ENCODE assay signal across 8 cellular contexts in the genomic region with DNA sequence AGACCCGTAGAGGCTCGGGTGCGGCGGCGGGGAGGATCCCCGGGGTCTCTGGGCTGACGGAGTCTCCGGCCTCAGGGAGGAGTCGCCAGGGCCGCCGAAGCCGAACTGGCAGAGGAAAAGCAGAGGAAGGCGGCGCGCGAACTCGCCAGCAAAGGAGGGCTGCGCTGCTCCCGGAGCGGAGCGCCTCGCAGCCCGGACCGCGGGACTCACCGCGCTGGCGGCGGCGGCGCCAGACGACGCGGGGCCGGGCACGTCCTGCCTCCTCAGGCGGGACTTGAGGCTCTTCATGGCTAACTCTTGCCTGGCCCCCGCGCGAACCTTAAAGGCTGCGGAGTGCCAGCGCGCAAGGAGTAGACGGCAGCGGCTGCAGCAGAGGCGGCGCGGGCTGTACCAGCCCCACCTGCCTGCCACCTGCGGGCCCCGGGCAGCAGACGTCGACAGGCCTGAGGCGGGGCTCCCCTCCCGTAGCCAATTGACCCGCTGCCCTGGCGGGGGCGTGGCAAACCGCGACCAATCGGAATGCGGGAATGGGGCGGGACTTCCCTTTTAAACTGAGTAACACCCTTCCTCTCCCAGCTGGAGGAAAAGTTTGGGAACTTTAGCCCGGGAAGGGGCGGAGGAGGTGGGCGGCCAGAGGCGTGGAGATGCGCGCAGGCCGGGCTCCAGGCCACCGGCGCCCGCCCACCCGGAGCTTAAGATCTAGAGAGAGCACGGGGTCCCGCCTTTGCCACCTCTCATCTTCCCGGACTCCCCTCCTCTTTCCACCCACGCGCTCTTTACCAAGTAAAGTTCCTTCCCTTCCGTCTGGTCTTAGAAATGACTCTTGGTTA. TPM values are rescaled to one million over a fixed set of nuclear protein-coding genes. Genes with fewer than 3 reads are reported as not detected.
DNase-seq lines count a peak whose midpoint lies in the region; ATAC-seq and TF ChIP-seq lines count a peak whose summit lies in the region.

Gene UACA, minus strand, starts transcription at position 439 of the 830 bp plus-strand sequence. Its CDS starts 151 bp downstream, at position 288.

- peak within 1 kb of the TSS; percentile 70 for H3K9ac ChIP-seq in iPS-15b (ENCODE audit: low read depth, low read length)

- TF ChIP-seq EP300 in sigmoid colon (IDR thresholded peaks at IDR 0.05), result no peak

- WGBS in sigmoid colon, 2 donors, result 1% methylated on average over 79 of the region's 79 CpGs

- no peaks in the 10 kb centered on the region for H3K9me3 ChIP-seq in WERI-Rb-1 (ENCODE audit: severe bottlenecking)
- no peaks in the 10 kb centered on the region for H3K9me3 ChIP-seq in breast epithelium
- no peaks in the 10 kb centered on the region for H3K9me3 ChIP-seq in iPS-15b (ENCODE audit: control insufficient read depth, insufficient read depth, low read length)
- H3K9me3 ChIP-seq in sigmoid colon, result no peaks in the 10 kb centered on the region

- peak; percentile 93 for DNase-seq in GM13977 (ENCODE audit: low spot score)
- peak; percentile 53 for DNase-seq in NCI-H2081 treated with DMSO at 0.1 percent for 48 hours (lab: John Stamatoyannopoulos, UW)
- DNase-seq in WERI-Rb-1, result peak; percentile 97
- DNase-seq in breast epithelium (ENCODE audit: low spot score in 2 of 2), result peak; percentile 97 to 98
- DNase-seq in sigmoid colon, result peak; percentile 98
- no peak for DNase-seq in GF-D8 (lab: John Stamatoyannopoulos, UW)

- peak; percentile 93 for ATAC-seq in HG02981 (IDR thresholded peaks at IDR 0.05; ENCODE audit: unreplicated experiment)

- H3K27ac ChIP-seq in WERI-Rb-1 (peak within 1 kb of the TSS; percentile 55), breast epithelium (peak within 1 kb of the TSS; percentile 97 to 98), sigmoid colon (peak within 1 kb of the TSS; percentile 89 to 95 (median 92))

- H3K36me3 ChIP-seq in WERI-Rb-1 (no peaks in the 10 kb centered on the region; the same call in 1 of the 2 replicates), breast epithelium (no peaks in the 10 kb centered on the region), iPS-15b (ENCODE audit: control insufficient read depth, insufficient read depth, low read length) (no peaks in the 10 kb centered on the region), sigmoid colon (no peaks in the 10 kb centered on the region)

- H3K27me3 ChIP-seq in WERI-Rb-1 (ENCODE audit: insufficient read depth, low read depth, severe bottlenecking) (no peaks in the 10 kb centered on the region), breast epithelium (no peaks in the 10 kb centered on the region), iPS-15b (ENCODE audit: control insufficient read depth, insufficient read depth, low read length) (no peaks in the 10 kb centered on the region), sigmoid colon (no peaks in the 10 kb centered on the region)

- TF ChIP-seq CTCF in GM13977 (IDR thresholded peaks at IDR 0.05; ENCODE audit: extremely low read depth, insufficient read depth, missing control alignments) (no peak), WERI-Rb-1 (IDR thresholded peaks at IDR 0.05; ENCODE audit: low read depth, low read length) (0 out of 2 replicates have a peak, but pooled peaks have one; percentile 7), breast epithelium (IDR thresholded peaks at IDR 0.05) (peak in 1 of 3 donors; percentile 5), sigmoid colon (IDR thresholded peaks at IDR 0.05) (no peak)

- intact Hi-C loops in breast epithelium (cut with DNase I; ENCODE audit: low total_unique reads) (no loop called here), sigmoid colon (cut with DNase I) (loop anchor here (10.0 kb wide), 1 partner anchor 69 kb away; no protein-coding TSS in a partner anchor)

- in situ Hi-C loops in GM13977 (cut with MboI; ENCODE audit: low pct_unique_long_range_greater_than_20kb, low sequenced_read_pairs, unreplicated experiment), result no loop called here

- peak within 1 kb of the TSS; percentile 75 for H3K4me3 ChIP-seq in WERI-Rb-1 (ENCODE audit: low read depth, low read length)
- H3K4me3 ChIP-seq in breast epithelium, result peak within 1 kb of the TSS; percentile 94 to 97 (median 96)
- peak within 1 kb of the TSS; percentile 93 for H3K4me3 ChIP-seq in iPS-15b (ENCODE audit: low read depth, low read length)
- peak within 1 kb of the TSS; percentile 65 to 95 (median 82) for H3K4me3 ChIP-seq in sigmoid colon

- peak; percentile 89 for TF ChIP-seq POLR2A in breast epithelium (IDR thresholded peaks at IDR 0.05)
- TF ChIP-seq POLR2A in sigmoid colon (IDR thresholded peaks at IDR 0.05), result peak; percentile 72 to 82

- H3K4me1 ChIP-seq in breast epithelium, result no peaks in the 10 kb centered on the region
- H3K4me1 ChIP-seq in iPS-15b (ENCODE audit: control insufficient read depth, insufficient read depth, low read length), result peaks cover 15% of the 10 kb centered on the region
- H3K4me1 ChIP-seq in sigmoid colon, result peaks cover 0 to 18% (median 9%) of the 10 kb centered on the region in 4 donors

RNA-seq across cellular contexts. Expression of gene UACA, which starts in this region (rescaled TPM):
- 100 to 1,000 TPM in 1 of 3 donors, 10 to 100 TPM in 2; 68.5 to 144 (median 71.7) TPM for total RNA-seq in breast epithelium
- total RNA-seq in sigmoid colon, result 10 to 100 TPM; 19.1 to 51.0 (median 29.4) TPM
- polyA plus RNA-seq in sigmoid colon, result 10 to 100 TPM; 19.2 to 44.4 (median 26.4) TPM
